Comparison of ENCODE assay signal across 13 cellular contexts in genomic region chr2:156182132-156182531, GRCh38.
A peak's percentile ranks its signal among the peaks of the same experiment; 100 is the strongest.
DNase-seq lines count a peak whose midpoint lies in the region; ATAC-seq and TF ChIP-seq lines count a peak whose summit lies in the region.
"Had no signal": no experiment of that assay in that cellular context is flagged by ENCODE, and none has a peak within 500 bp of the region (broad histone marks: within the 10 kb centered on the region; RNA-seq: fewer than 3 reads in every experiment).

No MANE protein-coding gene starts in this region.

- peak overlapping the region; percentile 47 for H2AFZ ChIP-seq in parathyroid adenoma

- H3K4me2 ChIP-seq in parathyroid adenoma (ENCODE audit: low read length), result peak overlapping the region; percentile 20

- peaks cover 0 to 16% of the 10 kb centered on the region in 2 donors for H3K4me1 ChIP-seq in duodenal mucosa (ENCODE audit: control insufficient read depth in 1 of 2, insufficient read depth in 2 of 2, low read length in 2 of 2)
- peaks cover 6% of the 10 kb centered on the region for H3K4me1 ChIP-seq in parathyroid adenoma

- H3K79me2 ChIP-seq in parathyroid adenoma, result no peaks in the 10 kb centered on the region

- no peaks in the 10 kb centered on the region for H3K27me3 Mint-ChIP-seq in nephron progenitor cell (ENCODE audit: low read depth, poor library complexity)

- no peaks in the 10 kb centered on the region for H3K36me3 ChIP-seq in duodenal mucosa (ENCODE audit: control insufficient read depth in 1 of 2, insufficient read depth in 2 of 2, low read length in 2 of 2)
- no peaks in the 10 kb centered on the region for H3K36me3 ChIP-seq in parathyroid adenoma (ENCODE audit: control insufficient read depth, insufficient read depth, low read length)
- H3K36me3 ChIP-seq: BLaER1 treated with 17β-estradiol and CSF1 and Interleukin-3, amounts not matched to agents 10 nM and 100 nM; neutrophil had no signal

- peak; percentile 55 for DNase-seq in H4 (ENCODE audit: low spot score)
- peak; percentile 4 for DNase-seq in NCI-H460 (ENCODE audit: extremely low read depth, low read depth)
- no peak for DNase-seq in stimulated activated naive CD8-positive, alpha-beta T cell treated with anti-CD3 and anti-CD28 coated beads, Interleukin-15, Interleukin-2, amounts not matched to agents 100 U/mL and 50 U/mL, for 24 hours
- no peak for DNase-seq in nephron progenitor cell
- DNase-seq in amygdala (lab: John Stamatoyannopoulos, UW), result no peak
- DNase-seq: activated CD8-positive, alpha-beta T cell treated with anti-CD3 and anti-CD28 coated beads, Interleukin-2, amount 10 ng/mL, durations not matched to agents 7 days and 5 days; NCI-H187 treated with DMSO at 0.1 percent for 48 hours had no signal

- no peaks in the 10 kb centered on the region for H3K9me3 Mint-ChIP-seq in nephron progenitor cell

- no peaks in the 10 kb centered on the region for H3K9me3 ChIP-seq in duodenal mucosa (ENCODE audit: control insufficient read depth in 1 of 2, low read length in 2 of 2)
- no peaks in the 10 kb centered on the region for H3K9me3 ChIP-seq in parathyroid adenoma (ENCODE audit: control insufficient read depth, low read length)
- H3K9me3 ChIP-seq: BLaER1 treated with 17β-estradiol and CSF1 and Interleukin-3, amounts not matched to agents 10 nM and 100 nM; neutrophil had no signal

- no peaks in the 10 kb centered on the region for H3K4me1 Mint-ChIP-seq in nephron progenitor cell

- peak overlapping the region in 1 of 2 donors; percentile 5 for H3K4me3 ChIP-seq in duodenal mucosa (ENCODE audit: low read depth in 1 of 2, low read length in 2 of 2)
- H3K4me3 ChIP-seq in parathyroid adenoma (ENCODE audit: low read depth, low read length), result no peak overlapping the region
- H3K4me3 ChIP-seq: BLaER1 treated with 17β-estradiol and CSF1 and Interleukin-3, amounts not matched to agents 10 nM and 100 nM; SK-N-MC had no signal

- peak overlapping the region in 1 of 2 donors; percentile 45 for H3K9ac ChIP-seq in duodenal mucosa (ENCODE audit: low read depth in 1 of 2, low read length in 2 of 2)
- no peak overlapping the region for H3K9ac ChIP-seq in parathyroid adenoma

- no peak overlapping the region for H3K27ac Mint-ChIP-seq in nephron progenitor cell
- H3K27ac Mint-ChIP-seq: activated CD8-positive, alpha-beta T cell treated with anti-CD3 and anti-CD28 coated beads, Interleukin-2, amount 10 ng/mL, durations not matched to agents 7 days and 5 days had no signal

- no peaks in the 10 kb centered on the region for H3K27me3 ChIP-seq in duodenal mucosa (ENCODE audit: control insufficient read depth in 1 of 2, insufficient read depth in 2 of 2, low read length in 2 of 2)
- no peaks in the 10 kb centered on the region for H3K27me3 ChIP-seq in parathyroid adenoma (ENCODE audit: control insufficient read depth, insufficient read depth, low read length)
- H3K27me3 ChIP-seq: BLaER1 treated with 17β-estradiol and CSF1 and Interleukin-3, amounts not matched to agents 10 nM and 100 nM; neutrophil had no signal

- ATAC-seq in stimulated activated naive CD8-positive, alpha-beta T cell treated with anti-CD3 and anti-CD28 coated beads, Interleukin-15, Interleukin-2, amounts not matched to agents 100 U/mL and 50 U/mL, for 24 hours, result no peak
- no peak for ATAC-seq in GM21390 (IDR thresholded peaks at IDR 0.05; ENCODE audit: unreplicated experiment)
- ATAC-seq: activated CD8-positive, alpha-beta T cell treated with anti-CD3 and anti-CD28 coated beads, Interleukin-2, amount 10 ng/mL, durations not matched to agents 7 days and 5 days had no signal

- H3K27ac ChIP-seq in duodenal mucosa (ENCODE audit: low read depth, low read length) (peak overlapping the region; percentile 69), parathyroid adenoma (peak overlapping the region; percentile 53)
- H3K27ac ChIP-seq: BLaER1 treated with 17β-estradiol and CSF1 and Interleukin-3, amounts not matched to agents 10 nM and 100 nM; neutrophil; SK-N-MC had no signal

- no peaks in the 10 kb centered on the region for H3K36me3 Mint-ChIP-seq in nephron progenitor cell (ENCODE audit: low read depth)

- no peak overlapping the region for H3K4me3 Mint-ChIP-seq in nephron progenitor cell
- H3K4me3 Mint-ChIP-seq: activated CD8-positive, alpha-beta T cell treated with anti-CD3 and anti-CD28 coated beads, Interleukin-2, amount 10 ng/mL, durations not matched to agents 7 days and 5 days had no signal

- TF ChIP-seq CTCF in parathyroid adenoma (IDR thresholded peaks at IDR 0.05), result no peak
- TF ChIP-seq CTCF in nephron progenitor cell (IDR thresholded peaks at IDR 0.05), result no peak

Comparison
In these comparisons a context has a peak if more than half of its experiments do, and no peak if none do; other contexts are left out.
1. DNase-seq: peak in H4 (single experiment) and NCI-H460 (single experiment); none in stimulated activated naive CD8-positive, alpha-beta T cell treated with anti-CD3 and anti-CD28 coated beads, Interleukin-15, Interleukin-2, amounts not matched to agents 100 U/mL and 50 U/mL, for 24 hours (single experiment), nephron progenitor cell (single experiment) and amygdala (0 of 56).